ENCODE assay signal across 23 cellular contexts in the genomic region with DNA sequence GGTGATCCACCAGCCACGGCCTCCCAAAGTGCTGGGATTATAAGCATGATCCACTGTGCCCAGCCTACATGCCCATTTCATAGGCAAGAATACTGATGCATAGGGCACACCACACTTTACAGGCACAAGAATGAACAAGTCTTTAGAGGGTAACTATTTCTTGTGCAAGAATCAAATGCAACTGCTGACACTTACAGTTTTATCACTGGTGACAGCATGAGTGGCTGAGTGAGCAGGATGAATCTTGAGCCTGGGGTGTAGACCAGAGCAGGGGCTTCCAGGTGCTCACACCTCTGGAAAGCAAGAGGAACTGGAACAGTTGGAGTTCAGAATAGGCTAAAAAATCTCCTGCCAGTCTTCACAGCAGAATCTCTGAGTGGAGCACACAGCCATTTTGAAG.
DNase-seq lines count a peak whose midpoint lies in the region; ATAC-seq, FAIRE-seq and TF ChIP-seq lines count a peak whose summit lies in the region.
"Had no signal": no experiment of that assay in that cellular context is flagged by ENCODE, and none has a peak within 500 bp of the region (broad histone marks: within the 10 kb centered on the region; RNA-seq: fewer than 3 reads in every experiment).

No MANE protein-coding gene starts in this region.

- peak; percentile 70 for ATAC-seq in esophagus mucosa
- no peak for ATAC-seq in HG03571 (IDR thresholded peaks at IDR 0.05; ENCODE audit: unreplicated experiment)
- ATAC-seq: activated CD8-positive, alpha-beta T cell treated with anti-CD3 and anti-CD28 coated beads, Interleukin-2, amount 10 ng/mL, durations not matched to agents 7 days and 5 days had no signal

- no peak overlapping the region for H2AFZ ChIP-seq in smooth muscle cell (ENCODE audit: low read depth)
- H2AFZ ChIP-seq: neural progenitor cell had no signal

- no peaks in the 10 kb centered on the region for H3K9me3 ChIP-seq in smooth muscle cell (replicated peaks; ENCODE audit: low read depth)
- H3K9me3 ChIP-seq: MG63, upper lobe of left lung had no signal

- WGBS in smooth muscle cell (ENCODE audit: low lambda C conversion rate): 100% methylated on average over 1 of the region's 1 CpG

- H3K27ac ChIP-seq in smooth muscle cell (ENCODE audit: low read depth): peak overlapping the region; percentile 93
- H3K27ac ChIP-seq: neural progenitor cell, upper lobe of left lung had no signal

- CTCF ChIA-PET in Calu3 (lab: Charles Lee): interaction anchor here (1.0 kb wide), 1 partner anchor 345 kb away, joined by 3 read pairs; no protein-coding TSS in a partner anchor

- H3K4me1 ChIP-seq in smooth muscle cell (ENCODE audit: low read depth): peaks cover 11% of the 10 kb centered on the region
- H3K4me1 ChIP-seq: neural progenitor cell, upper lobe of left lung had no signal

- peaks cover 27% of the 10 kb centered on the region for H3K27me3 Mint-ChIP-seq in Calu3 (ENCODE audit: unreplicated experiment)
- H3K27me3 Mint-ChIP-seq: progenitor cell of endocrine pancreas had no signal

- H4K20me1 ChIP-seq in smooth muscle cell (ENCODE audit: low read depth): no peaks in the 10 kb centered on the region

- BruUV-seq in Calu3 (replicated peaks; lab: Mats Ljungman, UMichigan): no TSS peak

- no peak overlapping the region for H3K4me3 Mint-ChIP-seq in Calu3 (ENCODE audit: low read depth, unreplicated experiment)
- H3K4me3 Mint-ChIP-seq: activated CD8-positive, alpha-beta T cell treated with anti-CD3 and anti-CD28 coated beads, Interleukin-2, amount 10 ng/mL, durations not matched to agents 7 days and 5 days; CD14-positive monocyte; neural progenitor cell had no signal

- no peaks in the 10 kb centered on the region for H3K27me3 ChIP-seq in smooth muscle cell (ENCODE audit: low read depth)
- H3K27me3 ChIP-seq: MG63, neural progenitor cell, upper lobe of left lung had no signal

- intact Hi-C loops in Calu3 (cut with micrococcal nuclease; ENCODE audit: unreplicated experiment): no loop called here

- H3K36me3 Mint-ChIP-seq in Calu3 (ENCODE audit: insufficient read depth, unreplicated experiment): no peaks in the 10 kb centered on the region
- H3K36me3 Mint-ChIP-seq: CD14-positive monocyte, neural progenitor cell had no signal

- no peak for DNase-seq in Calu3
- DNase-seq in RCC 7860 (ENCODE audit: low spot score): peak; percentile 11
- no peak for DNase-seq in smooth muscle cell (lab: John Stamatoyannopoulos, UW; ENCODE audit: unreplicated experiment)
- no peak for DNase-seq in dedifferentiated amniotic fluid mesenchymal stem cell (ENCODE audit: extremely low spot score)
- no peak for DNase-seq in SKM-1 (lab: John Stamatoyannopoulos, UW; ENCODE audit: unreplicated experiment)
- DNase-seq: activated CD4-positive, alpha-beta T cell treated with anti-CD3 and anti-CD28 coated beads for 1 hour; activated CD8-positive, alpha-beta T cell treated with anti-CD3 and anti-CD28 coated beads, Interleukin-2, amount 10 ng/mL, durations not matched to agents 7 days and 5 days; activated gamma-delta T cell; activated T-cell treated with anti-CD3 and anti-CD28 coated beads, Interleukin-2, amount 50 U/mL, for 1 hour; NCI-H1417; NCI-H2081; NCI-H446; SIG-M5; upper lobe of left lung had no signal

- peaks cover 17% of the 10 kb centered on the region for H3F3A ChIP-seq in smooth muscle cell (ENCODE audit: low read depth)

- peak overlapping the region; percentile 15 for H3K4me2 ChIP-seq in smooth muscle cell
- H3K4me2 ChIP-seq: neural progenitor cell had no signal

- H3K4me1 Mint-ChIP-seq in Calu3 (ENCODE audit: low read depth, unreplicated experiment): peaks cover 21% of the 10 kb centered on the region
- H3K4me1 Mint-ChIP-seq: CD14-positive monocyte had no signal

- FAIRE-seq in RCC 7860 (lab: Jason Lieb, UNC): no peak

- TF ChIP-seq CTCF in Calu3 (IDR thresholded peaks at IDR 0.05; ENCODE audit: unreplicated experiment): no peak
- no peak for TF ChIP-seq CTCF in smooth muscle cell (IDR thresholded peaks at IDR 0.05; ENCODE audit: borderline replicate concordance, insufficient read depth, poor library complexity, severe bottlenecking)

- peak overlapping the region; percentile 73 for H3K27ac Mint-ChIP-seq in Calu3 (ENCODE audit: unreplicated experiment)
- H3K27ac Mint-ChIP-seq: activated CD8-positive, alpha-beta T cell treated with anti-CD3 and anti-CD28 coated beads, Interleukin-2, amount 10 ng/mL, durations not matched to agents 7 days and 5 days; CD14-positive monocyte; neural progenitor cell; progenitor cell of endocrine pancreas had no signal

- H3K9ac ChIP-seq in smooth muscle cell (ENCODE audit: low read depth): peak overlapping the region; percentile 40
- H3K9ac ChIP-seq: neural progenitor cell had no signal

- no peak overlapping the region for H3K4me3 ChIP-seq in smooth muscle cell
- H3K4me3 ChIP-seq: coronary artery, K562, lung, MG63, neural progenitor cell, upper lobe of left lung had no signal

- H3K9me3 Mint-ChIP-seq in Calu3 (ENCODE audit: low read depth, unreplicated experiment): no peaks in the 10 kb centered on the region
- H3K9me3 Mint-ChIP-seq: neural progenitor cell had no signal

- no peaks in the 10 kb centered on the region for H3K36me3 ChIP-seq in smooth muscle cell (ENCODE audit: low read depth)
- H3K36me3 ChIP-seq: neural progenitor cell, upper lobe of left lung had no signal

- no peaks in the 10 kb centered on the region for H3K79me2 ChIP-seq in smooth muscle cell (ENCODE audit: low read depth)
